Comparison of ENCODE assay signal across 11 cellular contexts in the genomic region with DNA sequence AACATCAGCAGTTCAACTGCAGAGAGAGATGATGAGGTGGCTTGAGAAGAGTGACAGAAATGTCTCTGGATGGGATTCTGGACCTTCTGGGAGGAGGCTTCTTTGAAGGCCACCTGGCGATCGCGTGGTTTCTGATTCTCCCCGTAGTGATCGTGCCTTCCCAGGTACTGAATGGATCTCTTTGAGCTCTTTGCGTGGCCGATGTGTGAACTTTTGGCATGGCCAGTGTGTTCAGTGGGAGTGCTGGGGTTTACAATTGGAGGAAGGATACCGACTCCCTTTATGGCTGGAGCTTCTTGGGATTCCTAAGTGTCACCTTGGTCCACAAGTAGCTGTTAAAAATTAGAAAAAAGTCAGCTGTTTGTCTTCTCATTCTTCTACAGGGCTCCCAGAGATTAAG.
"Had no signal": no experiment of that assay in that cellular context is flagged by ENCODE, and none has a peak within 500 bp of the region (broad histone marks: within the 10 kb centered on the region; RNA-seq: fewer than 3 reads in every experiment).

No MANE protein-coding gene starts in this region.

- H3K4me2 ChIP-seq: hepatocyte had no signal

- H3K27ac ChIP-seq: hepatocyte, lower lobe of right lung, ovary had no signal

- H3K9me3 ChIP-seq: lower lobe of right lung, ovary had no signal

- H3K4me1 ChIP-seq: lower lobe of right lung had no signal

- H3K4me1 Mint-ChIP-seq: activated naive CD4-positive, alpha-beta T cell treated with anti-CD3 and anti-CD28 coated beads, Interleukin-2, amount 50 U/mL, for 24 hours; stimulated activated memory B cell treated with anti-CD40 and anti-IgM and Interleukin-4, amounts not matched to agents 10 μg/mL and 1 μg/mL and 100 μg/mL, for 72 hours had no signal

- H3K27ac Mint-ChIP-seq: activated naive CD4-positive, alpha-beta T cell treated with anti-CD3 and anti-CD28 coated beads, Interleukin-2, amount 50 U/mL, for 24 hours; effector memory CD8-positive, alpha-beta T cell; stimulated activated memory B cell treated with anti-CD40 and anti-IgM and Interleukin-4, amounts not matched to agents 10 μg/mL and 1 μg/mL and 100 μg/mL, for 72 hours; T-helper 1 cell treated with Interleukin-12 subunit alpha and Interleukin-12 subunit beta and Interleukin-4 antibody, amounts not matched to agents 30 μg/mL and 1 μg/mL, for 36 hours had no signal

- H3K36me3 ChIP-seq: lower lobe of right lung, ovary had no signal

- DNase-seq: activated CD8-positive, alpha-beta memory T cell treated with anti-CD3 and anti-CD28 coated beads for 24 hours; activated CD8-positive, alpha-beta memory T cell treated with anti-CD3 and anti-CD28 coated beads, Interleukin-2, amount 50 U/mL, for 48 hours; activated effector memory CD4-positive, alpha-beta T cell treated with Interleukin-2 at 50 U/mL for 16 hours; stimulated activated CD4-positive, alpha-beta T cell treated with anti-CD3 and anti-CD28 coated beads, Interleukin-4, amount 100 ng/mL, for 24 hours had no signal

- H2AFZ ChIP-seq: hepatocyte had no signal

- H3K36me3 Mint-ChIP-seq: activated naive CD4-positive, alpha-beta T cell treated with anti-CD3 and anti-CD28 coated beads, Interleukin-2, amount 50 U/mL, for 24 hours; stimulated activated memory B cell treated with anti-CD40 and anti-IgM and Interleukin-4, amounts not matched to agents 10 μg/mL and 1 μg/mL and 100 μg/mL, for 72 hours had no signal

- H3K9me3 Mint-ChIP-seq: activated naive CD4-positive, alpha-beta T cell treated with anti-CD3 and anti-CD28 coated beads, Interleukin-2, amount 50 U/mL, for 24 hours; effector memory CD8-positive, alpha-beta T cell; stimulated activated memory B cell treated with anti-CD40 and anti-IgM and Interleukin-4, amounts not matched to agents 10 μg/mL and 1 μg/mL and 100 μg/mL, for 72 hours; T-helper 1 cell treated with Interleukin-12 subunit alpha and Interleukin-12 subunit beta and Interleukin-4 antibody, amounts not matched to agents 30 μg/mL and 1 μg/mL, for 36 hours had no signal

- H3K4me3 ChIP-seq: hepatocyte, lower lobe of right lung, ovary had no signal

- H3K79me2 ChIP-seq: hepatocyte had no signal

- ATAC-seq: effector memory CD8-positive, alpha-beta T cell; stimulated activated memory B cell treated with anti-CD40 and anti-IgM and Interleukin-4, amounts not matched to agents 10 μg/mL and 1 μg/mL and 100 μg/mL, for 72 hours had no signal

- H3K4me3 Mint-ChIP-seq: activated naive CD4-positive, alpha-beta T cell treated with anti-CD3 and anti-CD28 coated beads, Interleukin-2, amount 50 U/mL, for 24 hours; effector memory CD8-positive, alpha-beta T cell; stimulated activated memory B cell treated with anti-CD40 and anti-IgM and Interleukin-4, amounts not matched to agents 10 μg/mL and 1 μg/mL and 100 μg/mL, for 72 hours; T-helper 1 cell treated with Interleukin-12 subunit alpha and Interleukin-12 subunit beta and Interleukin-4 antibody, amounts not matched to agents 30 μg/mL and 1 μg/mL, for 36 hours had no signal

- H3K27me3 Mint-ChIP-seq: activated naive CD4-positive, alpha-beta T cell treated with anti-CD3 and anti-CD28 coated beads, Interleukin-2, amount 50 U/mL, for 24 hours had no signal

- H3K27me3 ChIP-seq: hepatocyte, ovary had no signal
